In the genomic region with DNA sequence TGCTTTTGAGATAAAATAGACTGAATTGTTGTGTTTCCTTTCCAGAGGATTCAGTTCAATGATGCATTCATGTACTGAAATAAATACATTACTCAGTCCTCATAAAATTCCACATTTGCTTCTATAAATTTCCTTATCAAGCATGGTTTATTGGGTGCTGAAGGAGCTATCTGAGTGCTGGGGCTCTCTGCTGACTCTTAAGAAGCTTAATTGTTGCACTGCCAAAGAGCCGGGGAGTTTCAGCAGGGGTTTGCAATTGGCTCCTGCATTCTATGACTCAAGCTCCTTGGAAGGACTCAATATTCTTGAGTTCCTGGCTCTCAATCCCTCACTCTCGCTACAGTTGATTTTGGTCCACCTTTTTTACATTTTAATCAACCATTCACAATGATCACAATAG, we compare ENCODE assay signal across 13 cellular contexts.
DNase-seq lines count a peak whose midpoint lies in the region; ATAC-seq and TF ChIP-seq lines count a peak whose summit lies in the region.
"Had no signal": no experiment of that assay in that cellular context is flagged by ENCODE, and none has a peak within 500 bp of the region (broad histone marks: within the 10 kb centered on the region; RNA-seq: fewer than 3 reads in every experiment).

No MANE protein-coding gene starts in this region.

- H3K27me3 ChIP-seq in WERI-Rb-1 (ENCODE audit: insufficient read depth, low read depth, severe bottlenecking): no peaks in the 10 kb centered on the region
- H3K27me3 ChIP-seq in foreskin keratinocyte: peaks cover 45% of the 10 kb centered on the region
- H3K27me3 ChIP-seq in skeletal muscle satellite cell (ENCODE audit: control insufficient read depth, insufficient read depth, low read length): no peaks in the 10 kb centered on the region
- H3K27me3 ChIP-seq in naive thymus-derived CD4-positive, alpha-beta T cell (ENCODE audit: control insufficient read depth in 2 of 2, insufficient read depth in 2 of 2, low read length in 2 of 2): no peaks in the 10 kb centered on the region
- H3K27me3 ChIP-seq in spleen (replicated peaks in 1 of 7): no peaks in the 10 kb centered on the region

- H3K9me3 ChIP-seq in WERI-Rb-1 (ENCODE audit: severe bottlenecking): peaks cover 3% of the 10 kb centered on the region
- no peaks in the 10 kb centered on the region for H3K9me3 ChIP-seq in skeletal muscle satellite cell (replicated peaks; ENCODE audit: low read length)
- no peaks in the 10 kb centered on the region for H3K9me3 ChIP-seq in naive thymus-derived CD4-positive, alpha-beta T cell (ENCODE audit: control insufficient read depth in 2 of 3, low read length in 3 of 3)
- no peaks in the 10 kb centered on the region for H3K9me3 ChIP-seq in spleen

- no peak overlapping the region for H3K4me3 Mint-ChIP-seq in naive thymus-derived CD4-positive, alpha-beta T cell
- H3K4me3 Mint-ChIP-seq: nephron progenitor cell had no signal

- no peaks in the 10 kb centered on the region for H3K9me3 Mint-ChIP-seq in naive thymus-derived CD4-positive, alpha-beta T cell

- TF ChIP-seq CTCF in WERI-Rb-1 (IDR thresholded peaks at IDR 0.05; ENCODE audit: low read depth, low read length): no peak
- no peak for TF ChIP-seq CTCF in foreskin keratinocyte (conservative IDR thresholded peaks at IDR 0.05)
- TF ChIP-seq CTCF in spleen (IDR thresholded peaks at IDR 0.05 in 8 of 11, conservative IDR thresholded peaks at IDR 0.05 in 3 of 11): no peak

- peak overlapping the region; percentile 23 for H3K4me2 ChIP-seq in skeletal muscle satellite cell (ENCODE audit: low read length)
- H3K4me2 ChIP-seq: KMS-11 had no signal

- in situ Hi-C loops in G401 (cut with HindIII; ENCODE audit: low sequenced_read_pairs): no loop called here

- H3K4me1 ChIP-seq in foreskin keratinocyte (no peaks in the 10 kb centered on the region), skeletal muscle satellite cell (ENCODE audit: control insufficient read depth, insufficient read depth, low read length) (peaks cover 28% of the 10 kb centered on the region), spleen (no peaks in the 10 kb centered on the region)
- no peaks in the 10 kb centered on the region for H3K4me1 ChIP-seq in naive thymus-derived CD4-positive, alpha-beta T cell (ENCODE audit: control insufficient read depth in 2 of 2, insufficient read depth in 2 of 2, low read length in 2 of 2)

- POLR2A ChIA-PET in naive thymus-derived CD4-positive, alpha-beta T cell (lab: Charles Lee): no interaction called here

- H3K27me3 Mint-ChIP-seq in naive thymus-derived CD4-positive, alpha-beta T cell: peaks cover 0 to 6% (median 3%) of the 10 kb centered on the region in 5 donors

- H3K4me3 ChIP-seq in WERI-Rb-1 (ENCODE audit: low read depth, low read length): no peak overlapping the region
- no peak overlapping the region for H3K4me3 ChIP-seq in skeletal muscle satellite cell (ENCODE audit: low read length)
- H3K4me3 ChIP-seq in naive thymus-derived CD4-positive, alpha-beta T cell (ENCODE audit: low read length): no peak overlapping the region
- H3K4me3 ChIP-seq in spleen: no peak overlapping the region

- ATAC-seq in foreskin keratinocyte (peak; percentile 34), GM21528 (IDR thresholded peaks at IDR 0.05; ENCODE audit: low FRiP score, unreplicated experiment) (no peak)
- no peak for ATAC-seq in naive thymus-derived CD4-positive, alpha-beta T cell

- intact Hi-C loops in naive thymus-derived CD4-positive, alpha-beta T cell (cut with micrococcal nuclease): no loop called here
- intact Hi-C loops in spleen (cut with DNase I; ENCODE audit: low total_unique reads): no loop called here

- DNase-seq in G401 (ENCODE audit: low spot score): peak; percentile 72
- DNase-seq in WERI-Rb-1: peak; percentile 59
- peak in 1 of 2 donors; percentile 17 for DNase-seq in foreskin keratinocyte
- no peak for DNase-seq in naive thymus-derived CD4-positive, alpha-beta T cell
- DNase-seq in spleen: no peak
- no peak for DNase-seq in activated naive CD4-positive, alpha-beta T cell treated with anti-CD3 and anti-CD28 coated beads, Interleukin-2, amount 50 U/mL, for 16 hours
- DNase-seq: DND-41; effector CD4-positive, alpha-beta T cell; nephron progenitor cell; stimulated activated CD4-positive, alpha-beta T cell treated with anti-CD3 and anti-CD28 coated beads, Interleukin-4, amount 100 ng/mL, for 1 hour had no signal

- WGBS in spleen, 5 donors: 78 to 94% (median 86%) methylated on average over 2 of the region's 2 CpGs

- H3K27ac ChIP-seq in WERI-Rb-1: peak overlapping the region; percentile 23
- H3K27ac ChIP-seq in foreskin keratinocyte: no peak overlapping the region
- H3K27ac ChIP-seq in naive thymus-derived CD4-positive, alpha-beta T cell (ENCODE audit: low read depth, low read length): no peak overlapping the region
- no peak overlapping the region for H3K27ac ChIP-seq in spleen
- H3K27ac ChIP-seq: KMS-11 had no signal

- H3K36me3 ChIP-seq in WERI-Rb-1 (no peaks in the 10 kb centered on the region; the same call in 1 of the 2 replicates), skeletal muscle satellite cell (ENCODE audit: insufficient read depth, low read length) (no peaks in the 10 kb centered on the region), spleen (no peaks in the 10 kb centered on the region)
- H3K36me3 ChIP-seq in naive thymus-derived CD4-positive, alpha-beta T cell (ENCODE audit: control insufficient read depth in 2 of 3, insufficient read depth in 3 of 3, low read length in 3 of 3): no peaks in the 10 kb centered on the region

- TF ChIP-seq POLR2A in spleen (IDR thresholded peaks at IDR 0.05): no peak

- H3K9ac ChIP-seq in skeletal muscle satellite cell (ENCODE audit: low read depth, low read length): peak overlapping the region; percentile 28
- H3K9ac ChIP-seq: KMS-11 had no signal

- no peak overlapping the region for H3K27ac Mint-ChIP-seq in naive thymus-derived CD4-positive, alpha-beta T cell
- H3K27ac Mint-ChIP-seq: nephron progenitor cell had no signal

- no peaks in the 10 kb centered on the region for H3K36me3 Mint-ChIP-seq in naive thymus-derived CD4-positive, alpha-beta T cell

- CTCF ChIA-PET in naive thymus-derived CD4-positive, alpha-beta T cell (lab: Charles Lee): no interaction called here

- no peaks in the 10 kb centered on the region for H3K4me1 Mint-ChIP-seq in naive thymus-derived CD4-positive, alpha-beta T cell
- H3K4me1 Mint-ChIP-seq: nephron progenitor cell had no signal

Comparison
In these comparisons a context has a peak if more than half of its experiments do, and no peak if none do; other contexts are left out.
1. DNase-seq: peak in G401 (single experiment) and WERI-Rb-1 (single experiment); none in naive thymus-derived CD4-positive, alpha-beta T cell (0 of 9), spleen (single experiment) and activated naive CD4-positive, alpha-beta T cell treated with anti-CD3 and anti-CD28 coated beads, Interleukin-2, amount 50 U/mL, for 16 hours (single experiment).